ENCODE assay signal across 8 cellular contexts in the genomic region with DNA sequence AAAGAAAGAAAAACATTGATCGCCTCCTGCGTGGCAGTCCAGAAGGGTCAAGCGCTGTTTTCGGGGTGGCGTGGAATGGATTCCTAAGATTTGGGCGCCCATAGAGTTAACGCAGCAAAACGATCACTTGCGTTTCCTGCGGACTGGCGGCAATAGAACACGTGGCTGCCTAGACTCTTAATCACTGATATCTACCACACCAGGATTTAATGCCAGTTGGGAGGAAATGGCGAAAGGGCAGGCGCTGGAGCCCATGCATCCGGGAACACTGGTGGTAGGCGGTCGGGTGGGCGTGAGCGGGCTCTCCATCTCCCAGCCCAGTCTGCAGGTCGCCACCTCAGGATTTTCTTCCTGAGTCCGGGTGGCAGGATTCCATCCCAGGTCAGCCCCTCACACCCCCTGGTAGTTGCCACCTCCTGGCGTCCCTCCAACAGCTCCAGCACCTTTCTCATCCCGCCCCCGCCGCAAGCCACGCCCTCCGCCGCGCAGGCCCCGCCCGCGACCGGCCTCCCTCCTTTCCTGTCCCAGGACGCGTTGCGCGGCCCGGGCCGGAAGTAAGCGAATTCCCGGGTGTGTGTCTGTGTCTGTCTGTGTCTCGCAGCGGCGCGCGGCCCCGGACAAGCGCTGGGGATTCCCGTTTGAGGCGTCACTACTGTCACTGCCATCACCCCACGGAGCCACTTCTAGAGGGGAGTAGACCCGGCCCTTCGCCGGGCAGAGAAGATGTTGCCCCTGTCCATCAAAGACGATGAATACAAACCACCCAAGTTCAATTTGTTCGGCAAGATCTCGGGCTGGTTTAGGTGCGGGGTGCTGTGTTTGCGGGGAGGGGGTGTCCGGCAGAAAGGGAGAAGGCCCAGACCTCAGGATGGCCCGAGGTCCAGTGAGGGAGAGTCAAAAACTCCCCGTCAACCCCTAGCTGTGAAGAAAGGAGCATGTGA. TPM values are rescaled to one million over a fixed set of nuclear protein-coding genes. Genes with fewer than 3 reads are reported as not detected.
DNase-seq lines count a peak whose midpoint lies in the region; ATAC-seq and TF ChIP-seq lines count a peak whose summit lies in the region.

TSS of gene SLC30A7 (plus strand) at position 551 of the 941 bp plus-strand sequence. CDS start at position 724, 173 bp downstream.

- H3K4me2 ChIP-seq in hepatocyte: peak within 1 kb of the TSS; percentile 89

- peak within 1 kb of the TSS; percentile 86 for H2AFZ ChIP-seq in hepatocyte

- intact Hi-C loops in aorta (cut with DNase I): loop anchor here (5.0 to 10.0 kb wide), 3 partner anchors 544 to 761 kb away; partner anchors contain the start of genes CDC14A (in 1 of the 2), DBT (in 1 of the 2), SASS6 (in 1 of the 2) and TRMT13 (in 1 of the 2)

- H3K4me1 ChIP-seq in hepatocyte (ENCODE audit: insufficient read depth) (peaks cover 23% of the 10 kb centered on the region), aorta (ENCODE audit: control insufficient read depth in 1 of 2, insufficient read depth in 2 of 2, low read length in 2 of 2) (no peaks in the 10 kb centered on the region)

- H3K79me2 ChIP-seq in hepatocyte: peaks cover 62% of the 10 kb centered on the region

- H3K9me2 ChIP-seq in hepatocyte (replicated peaks; ENCODE audit: insufficient read depth): no peaks in the 10 kb centered on the region

- H4K20me1 ChIP-seq in hepatocyte (ENCODE audit: insufficient read depth, poor library complexity, severe bottlenecking): no peaks in the 10 kb centered on the region

- 1% methylated on average over 49 of the region's 62 CpGs for WGBS in hepatocyte (ENCODE audit: low lambda C conversion rate, missing lambda C conversion rate)
- 0 to 1% methylated on average over 61 to 62 of the region's 62 CpGs for WGBS in aorta, 2 donors

- TF ChIP-seq CTCF in hepatocyte (IDR thresholded peaks at IDR 0.05; ENCODE audit: poor library complexity): no peak

- H3K27me3 ChIP-seq in hepatocyte (no peaks in the 10 kb centered on the region), aorta (ENCODE audit: control insufficient read depth in 1 of 2, insufficient read depth in 2 of 2, low read length in 1 of 2) (no peaks in the 10 kb centered on the region)

- peak within 1 kb of the TSS; percentile 98 for H3K27ac ChIP-seq in hepatocyte
- peak within 1 kb of the TSS; percentile 50 to 81 for H3K27ac ChIP-seq in aorta (ENCODE audit: low read depth in 1 of 2, low read length in 2 of 2)

- peak; percentile 85 to 88 for DNase-seq in NCI-H2081 (lab: John Stamatoyannopoulos, UW)
- DNase-seq in T1000 (lab: John Stamatoyannopoulos, UW): peak; percentile 90
- peak; percentile 97 for DNase-seq in astrocyte of the hippocampus (ENCODE audit: low read depth, low spot score)
- peak; percentile 97 for DNase-seq in hepatocyte (ENCODE audit: low spot score)
- peak; percentile 77 for DNase-seq in renal cortical epithelial cell (ENCODE audit: low read depth)
- DNase-seq in aorta: peak; percentile 97 to 99

- peaks cover 2% of the 10 kb centered on the region for H3K36me3 ChIP-seq in hepatocyte (replicated peaks; ENCODE audit: insufficient read depth, low read depth)
- no peaks in the 10 kb centered on the region for H3K36me3 ChIP-seq in aorta (ENCODE audit: control insufficient read depth in 1 of 2, insufficient read depth in 2 of 2, low read length in 1 of 2)

- ATAC-seq in GM18511 (IDR thresholded peaks at IDR 0.05; ENCODE audit: unreplicated experiment) (peak; percentile 73), HG02981 (IDR thresholded peaks at IDR 0.05; ENCODE audit: unreplicated experiment) (peak; percentile 64), aorta (ENCODE audit: low FRiP score) (peak; percentile 97)

- H3K9me3 ChIP-seq in hepatocyte (ENCODE audit: low read depth) (no peaks in the 10 kb centered on the region), aorta (ENCODE audit: control insufficient read depth, low read length) (no peaks in the 10 kb centered on the region)

- peak within 1 kb of the TSS; percentile 79 for H3K4me3 ChIP-seq in hepatocyte
- peak within 1 kb of the TSS; percentile 31 to 70 for H3K4me3 ChIP-seq in aorta (ENCODE audit: low read length in 2 of 2)

RNA-seq across cellular contexts. Expression of gene SLC30A7, which starts in this region (rescaled TPM):
- 39.9 and 61.9 TPM in 2 replicates for total RNA-seq in hepatocyte
- polyA plus RNA-seq in hepatocyte: 18.2 and 23.0 TPM in 2 replicates
- total RNA-seq in renal cortical epithelial cell: 38.0 and 41.0 TPM in 2 replicates
- 10 to 100 TPM; 26.1 to 36.2 TPM for total RNA-seq in aorta
- polyA plus RNA-seq in aorta: 1 to 10 TPM; 2.1 to 5.3 TPM

Comparison
In these comparisons a context has a peak if more than half of its experiments do, and no peak if none do; other contexts are left out.
1. Peak in every context shown above with its lines: DNase-seq, ATAC-seq, H3K4me3 ChIP-seq and H3K27ac ChIP-seq.